Comparison of ENCODE assay signal across 8 cellular contexts in genomic region chr7:127652333-127653248, GRCh38. TPM values are rescaled to one million over a fixed set of nuclear protein-coding genes. Genes with fewer than 3 reads are reported as not detected.
DNase-seq lines count a peak whose midpoint lies in the region; ATAC-seq and TF ChIP-seq lines count a peak whose summit lies in the region.

No MANE protein-coding gene starts in this region.

- H3K4me3 Mint-ChIP-seq in GM23338: no peak overlapping the region; the same call in 1 of the 3 replicates

- ATAC-seq in GM23338: peak; percentile 13
- ATAC-seq in GM19324 (IDR thresholded peaks at IDR 0.05; ENCODE audit: low FRiP score, unreplicated experiment): no peak

- no peak for TF ChIP-seq CTCF in GM06990 (IDR thresholded peaks at IDR 0.05; ENCODE audit: insufficient read depth, low read length, poor library complexity, severe bottlenecking)
- no peak for TF ChIP-seq CTCF in GM23338 (conservative IDR thresholded peaks at IDR 0.05; ENCODE audit: low read depth in 2 of 2)
- TF ChIP-seq CTCF in OCI-LY3 (IDR thresholded peaks at IDR 0.05; ENCODE audit: low read depth, low read length): no peak
- TF ChIP-seq CTCF in colonic mucosa (IDR thresholded peaks at IDR 0.05): no peak

- H3K27ac Mint-ChIP-seq in GM23338: peak overlapping the region; percentile 97

- H3F3A ChIP-seq in GM23338 (replicated peaks; ENCODE audit: low read depth): no peaks in the 10 kb centered on the region

- peaks cover 37% of the 10 kb centered on the region for H3K4me1 Mint-ChIP-seq in GM23338

- H3K27ac ChIP-seq in GM23338 (ENCODE audit: low read depth): peak overlapping the region; percentile 90
- H3K27ac ChIP-seq in OCI-LY3 (ENCODE audit: low read length): peak overlapping the region; percentile 73
- H3K27ac ChIP-seq in colonic mucosa: peak overlapping the region; percentile 73
- H3K27ac ChIP-seq in muscle layer of colon (ENCODE audit: low read depth, low read length): peak overlapping the region; percentile 59

- H3K4me1 ChIP-seq in GM23338 (ENCODE audit: insufficient read depth): peaks cover 41% of the 10 kb centered on the region
- peaks cover 34% of the 10 kb centered on the region for H3K4me1 ChIP-seq in OCI-LY3 (ENCODE audit: low read length)
- no peaks in the 10 kb centered on the region for H3K4me1 ChIP-seq in colonic mucosa
- peaks cover 30% of the 10 kb centered on the region for H3K4me1 ChIP-seq in muscle layer of colon (ENCODE audit: insufficient read depth, low read length)

- intact Hi-C loops in colonic mucosa (cut with DNase I): loop anchor here (5.0 kb wide), 1 partner anchor 60 kb away; the partner anchor contains the start of gene FSCN3

- DNase-seq in GM06990 (ENCODE audit: extremely low read depth, insufficient read length) (no peak), GM23338 (ENCODE audit: low spot score) (peak; percentile 40), colonic mucosa (no peak), NCI-H2227 (lab: John Stamatoyannopoulos, UW; ENCODE audit: unreplicated experiment) (no peak), NCI-H774 (lab: John Stamatoyannopoulos, UW) (no peak)

- H4K20me1 ChIP-seq in GM23338 (replicated peaks; ENCODE audit: insufficient read depth) (peaks cover 43% of the 10 kb centered on the region), OCI-LY3 (ENCODE audit: insufficient read depth, low read length) (peaks cover 45% of the 10 kb centered on the region)

- peak overlapping the region; percentile 85 for H3K4me2 ChIP-seq in GM23338
- peak overlapping the region; percentile 94 for H3K4me2 ChIP-seq in OCI-LY3 (ENCODE audit: low read length)

- peaks cover 7% of the 10 kb centered on the region for H3K36me3 ChIP-seq in GM06990 (ENCODE audit: control insufficient read depth, insufficient read depth, low read length)
- no peaks in the 10 kb centered on the region for H3K36me3 ChIP-seq in GM23338 (ENCODE audit: insufficient read depth)
- H3K36me3 ChIP-seq in OCI-LY3 (replicated peaks; ENCODE audit: low read depth, low read length): peaks cover 33% of the 10 kb centered on the region
- H3K36me3 ChIP-seq in colonic mucosa: no peaks in the 10 kb centered on the region
- no peaks in the 10 kb centered on the region for H3K36me3 ChIP-seq in muscle layer of colon (ENCODE audit: insufficient read depth, low read length)

- H3K9me3 Mint-ChIP-seq in GM23338: no peaks in the 10 kb centered on the region; the same call in 2 of the 3 replicates

- H2AFZ ChIP-seq in GM23338: peak overlapping the region; percentile 4; the same call in 1 of the 2 replicates
- 0 out of 2 replicates have a peak overlapping the region, but pooled peaks have one; percentile 36 for H2AFZ ChIP-seq in OCI-LY3 (ENCODE audit: low read depth, low read length)

- no peaks in the 10 kb centered on the region for H3K9me3 ChIP-seq in OCI-LY3 (ENCODE audit: insufficient read depth, low read length)
- H3K9me3 ChIP-seq in colonic mucosa: no peaks in the 10 kb centered on the region
- no peaks in the 10 kb centered on the region for H3K9me3 ChIP-seq in muscle layer of colon (ENCODE audit: low read length)

- H3K4me3 ChIP-seq in GM06990 (replicated peaks; ENCODE audit: low read depth, low read length) (peak overlapping the region; percentile 99), GM23338 (peak overlapping the region; percentile 88), OCI-LY3 (ENCODE audit: low read length) (peak overlapping the region; percentile 96), colonic mucosa (peak overlapping the region; percentile 95), muscle layer of colon (ENCODE audit: low read depth in 1 of 2, low read length in 2 of 2) (peak overlapping the region; percentile 78 to 94)

- H3K9me2 ChIP-seq in GM23338 (ENCODE audit: insufficient read depth): no peaks in the 10 kb centered on the region

- H3K9ac ChIP-seq in OCI-LY3 (ENCODE audit: low read length) (peak overlapping the region; percentile 97), colonic mucosa (ENCODE audit: low read depth in 2 of 2, low read length in 2 of 2) (peak overlapping the region; percentile 92 to 98), muscle layer of colon (ENCODE audit: low read length) (peak overlapping the region; percentile 90)

- H3K79me2 ChIP-seq in GM23338 (replicated peaks; ENCODE audit: insufficient read depth) (peaks cover 55% of the 10 kb centered on the region), OCI-LY3 (ENCODE audit: low read length) (peaks cover 62% of the 10 kb centered on the region)

- H3K36me3 Mint-ChIP-seq in GM23338 (ENCODE audit: low read depth): peaks cover 17% of the 10 kb centered on the region

- H3K27me3 ChIP-seq in GM06990 (replicated peaks; ENCODE audit: control insufficient read depth, insufficient read depth, low read length) (no peaks in the 10 kb centered on the region), GM23338 (ENCODE audit: insufficient read depth) (no peaks in the 10 kb centered on the region), OCI-LY3 (ENCODE audit: low read depth, low read length) (no peaks in the 10 kb centered on the region), colonic mucosa (no peaks in the 10 kb centered on the region), muscle layer of colon (ENCODE audit: control insufficient read depth in 1 of 2, insufficient read depth in 2 of 2, low read length in 2 of 2) (no peaks in the 10 kb centered on the region)

- H3K27me3 Mint-ChIP-seq in GM23338 (ENCODE audit: insufficient read depth, low read depth, poor library complexity): peaks cover 4% of the 10 kb centered on the region

TF ChIP-seq in GM23338, 12 proteins besides CTCF, POLR2A, EP300 and RAD21 (continues in another document):
- TF ChIP-seq REST (IDR thresholded peaks at IDR 0.05; ENCODE audit: unreplicated experiment): no peak
- no peak for TF ChIP-seq ZNF331 (CRISPR knock-in tag; IDR thresholded peaks at IDR 0.05; ENCODE audit: low read depth)
- TF ChIP-seq CREB1 (CRISPR knock-in tag; IDR thresholded peaks at IDR 0.05; ENCODE audit: low read depth): no peak

RNA-seq across cellular contexts. Expression of gene SND1, which starts 0.6 kb away (rescaled TPM):
- total RNA-seq in GM23338 (2014; rRNA removed; shearing (Covaris generic)): 236 and 254 TPM in 2 replicates
- polyA plus RNA-seq in GM23338 (2016; fragmentation: Nextera tagmentation; extraction: Ambion mirVana): 107 and 112 TPM in 2 replicates
- total RNA-seq in colonic mucosa: 100 to 1,000 TPM; 134 to 163 TPM

RNA-seq across cellular contexts. Expression of gene PAX4, which starts 34.6 kb away (rescaled TPM):
- not detected in 2 replicates for total RNA-seq in GM23338 (2014; rRNA removed; shearing (Covaris generic))
- not detected in 2 replicates for polyA plus RNA-seq in GM23338 (2016; fragmentation: Nextera tagmentation; extraction: Ambion mirVana)
- total RNA-seq in colonic mucosa: under 1 TPM; 0.67 to 0.88 TPM

RNA-seq across cellular contexts. Expression of gene FSCN3, which starts 59.1 kb away (rescaled TPM):
- total RNA-seq in GM23338 (2014; rRNA removed; shearing (Covaris generic)): 0.31 and 3.5 TPM in 2 replicates
- polyA plus RNA-seq in GM23338 (2016; fragmentation: Nextera tagmentation; extraction: Ambion mirVana): 0.87 TPM in 1 of 2 replicates, not detected in the other
- total RNA-seq in colonic mucosa: 1 to 10 TPM in 1 of 2 donors, not detected in 1; 1.3 TPM
